In genomic region chr6:35552285-35552917, GRCh38 we compare ENCODE assay signal across 8 cellular contexts. TPM values are rescaled to one million over a fixed set of nuclear protein-coding genes. Genes with fewer than 3 reads are reported as not detected.
A peak's percentile ranks its signal among the peaks of the same experiment; 100 is the strongest.
DNase-seq lines count a peak whose midpoint lies in the region; ATAC-seq and TF ChIP-seq lines count a peak whose summit lies in the region.

No MANE protein-coding gene starts in this region.

- H2AFZ ChIP-seq in OCI-LY7 (ENCODE audit: low read length) (no peak overlapping the region), hepatocyte (no peak overlapping the region)

- H3K36me3 ChIP-seq in OCI-LY7 (ENCODE audit: insufficient read depth, low read length) (no peaks in the 10 kb centered on the region), hepatocyte (replicated peaks; ENCODE audit: insufficient read depth, low read depth) (no peaks in the 10 kb centered on the region)

- H3K4me1 ChIP-seq in OCI-LY7 (ENCODE audit: insufficient read depth, low read length, poor library complexity, severe bottlenecking) = no peaks in the 10 kb centered on the region
- no peaks in the 10 kb centered on the region for H3K4me1 ChIP-seq in hepatocyte (ENCODE audit: insufficient read depth)

- no peaks in the 10 kb centered on the region for H3K9me2 ChIP-seq in OCI-LY7 (ENCODE audit: insufficient read depth, low read length)
- no peaks in the 10 kb centered on the region for H3K9me2 ChIP-seq in hepatocyte (replicated peaks; ENCODE audit: insufficient read depth)

- intact Hi-C loops in OCI-LY7 (cut with micrococcal nuclease; ENCODE audit: unreplicated experiment) = no loop called here

- POLR2A ChIA-PET in OCI-LY7 (lab: Charles Lee) = no interaction called here

- BruUV-seq in OCI-LY7 (replicated peaks; lab: Mats Ljungman, UMichigan) = no TSS peak

- peak; percentile 39 for DNase-seq in OCI-LY7 (ENCODE audit: low spot score)
- DNase-seq in activated T-helper 1 cell treated with anti-CD3 and anti-CD28 coated beads, Interleukin-2, amount 50 U/mL, for 16 hours (ENCODE audit: low read depth in 1 of 2, low spot score in 1 of 2) = peak; percentile 30 to 39
- DNase-seq in hepatocyte (ENCODE audit: low spot score) = peak; percentile 24
- DNase-seq in stimulated activated CD4-positive, alpha-beta T cell treated with anti-CD3 and anti-CD28 coated beads, Interleukin-4, amount 100 ng/mL, for 48 hours (ENCODE audit: low read depth in 2 of 2) = peak; percentile 46 to 56
- DNase-seq in NCI-H1092 treated with DMSO at 0.1 percent for 48 hours (lab: John Stamatoyannopoulos, UW) = no peak
- DNase-seq in NCI-H345 treated with DMSO at 0.1 percent for 48 hours (lab: John Stamatoyannopoulos, UW; ENCODE audit: unreplicated experiment) = no peak

- H3K79me2 ChIP-seq in OCI-LY7 (ENCODE audit: insufficient read depth, low read depth, low read length) = no peaks in the 10 kb centered on the region
- no peaks in the 10 kb centered on the region for H3K79me2 ChIP-seq in hepatocyte

- 78% methylated on average over 5 of the region's 5 CpGs for WGBS in hepatocyte (ENCODE audit: low lambda C conversion rate, missing lambda C conversion rate)

- H3K27me3 ChIP-seq in hepatocyte = no peaks in the 10 kb centered on the region

- H3K4me2 ChIP-seq in OCI-LY7 (ENCODE audit: low read length) (no peak overlapping the region), hepatocyte (no peak overlapping the region)

- H3K4me3 ChIP-seq in GM12875 (ENCODE audit: low read depth, low read length) = no peak overlapping the region
- no peak overlapping the region for H3K4me3 ChIP-seq in OCI-LY7 (ENCODE audit: low read depth, low read length, poor library complexity, severe bottlenecking)
- no peak overlapping the region for H3K4me3 ChIP-seq in hepatocyte

- CTCF ChIA-PET in OCI-LY7 (lab: Charles Lee; ENCODE audit: unreplicated experiment) = interaction anchor here (0.5 to 1.6 kb wide), 3 partner anchors 25 to 184 kb away, joined by 3 to 8 read pairs (median 6); partner anchors contain the start of gene ARMC12

- ATAC-seq in HG03159 (IDR thresholded peaks at IDR 0.05; ENCODE audit: unreplicated experiment) = no peak

- H3K27ac ChIP-seq in OCI-LY7 (ENCODE audit: low read depth, low read length, poor library complexity, severe bottlenecking) (no peak overlapping the region), hepatocyte (no peak overlapping the region)

- H3K9me3 ChIP-seq in OCI-LY7 (ENCODE audit: low read length) (peaks cover 12% of the 10 kb centered on the region; the same call in 1 of the 2 replicates), hepatocyte (ENCODE audit: low read depth) (no peaks in the 10 kb centered on the region)

- no peaks in the 10 kb centered on the region for H4K20me1 ChIP-seq in OCI-LY7 (ENCODE audit: insufficient read depth, low read length)
- H4K20me1 ChIP-seq in hepatocyte (ENCODE audit: insufficient read depth, poor library complexity, severe bottlenecking) = no peaks in the 10 kb centered on the region

- TF ChIP-seq CTCF in GM12875 (IDR thresholded peaks at IDR 0.05; ENCODE audit: borderline replicate concordance, insufficient read depth, low read depth, low read length) = peak; percentile 89
- peak; percentile 95 for TF ChIP-seq CTCF in OCI-LY7 (conservative IDR thresholded peaks at IDR 0.05; ENCODE audit: low read length)
- TF ChIP-seq CTCF in hepatocyte (IDR thresholded peaks at IDR 0.05; ENCODE audit: poor library complexity) = peak; percentile 49

RNA-seq across cellular contexts. Expression of gene TULP1, which starts 39.7 kb away (rescaled TPM):
- not detected in 2 replicates for total RNA-seq in OCI-LY7 (2014; rRNA removed; shearing (Covaris generic))
- not detected in 2 replicates for total RNA-seq in OCI-LY7 (2022)
- not detected in 2 replicates for total RNA-seq in hepatocyte
- polyA plus RNA-seq in hepatocyte = 0.39 and 1.3 TPM in 2 replicates

RNA-seq across cellular contexts. Expression of gene TEAD3, which starts 55.5 kb away (rescaled TPM):
- not detected in 2 replicates for total RNA-seq in OCI-LY7 (2014; rRNA removed; shearing (Covaris generic))
- total RNA-seq in OCI-LY7 (2022) = not detected in 2 replicates
- 20.4 and 26.3 TPM in 2 replicates for total RNA-seq in hepatocyte
- polyA plus RNA-seq in hepatocyte = 33.0 and 35.9 TPM in 2 replicates

Comparison
In these comparisons a context has a peak if more than half of its experiments do, and no peak if none do; other contexts are left out.
1. DNase-seq: peak in OCI-LY7 (single experiment), activated T-helper 1 cell treated with anti-CD3 and anti-CD28 coated beads, Interleukin-2, amount 50 U/mL, for 16 hours (2 of 2), hepatocyte (single experiment) and stimulated activated CD4-positive, alpha-beta T cell treated with anti-CD3 and anti-CD28 coated beads, Interleukin-4, amount 100 ng/mL, for 48 hours (2 of 2); none in NCI-H1092 treated with DMSO at 0.1 percent for 48 hours (single experiment) and NCI-H345 treated with DMSO at 0.1 percent for 48 hours (single experiment).
2. RNA of gene TEAD3, which starts 55.5 kb away (total RNA-seq): 20.4 to 26.3 TPM in hepatocyte; not detected in OCI-LY7; every median in the first group is over 10 times any median in the second.
3. Peak in every context shown above with its lines, with median percentiles within 50 percentile points of each other: CTCF ChIP-seq.